21 cellular contexts compared by ENCODE assay signal in genomic region chr1:80202118-80202517, GRCh38.
"Had no signal": no experiment of that assay in that cellular context is flagged by ENCODE, and none has a peak within 500 bp of the region (broad histone marks: within the 10 kb centered on the region; RNA-seq: fewer than 3 reads in every experiment).

No MANE protein-coding gene starts in this region.

- H3K4me2 ChIP-seq: KMS-11 had no signal

- H3K9ac ChIP-seq: KMS-11 had no signal

- ATAC-seq: K562, Panc1, PC-3 had no signal

- DNase-seq: Kasumi-1; MV-4-11; NCI-H1048; NCI-H1436 treated with DMSO at 0.1 percent for 48 hours; NCI-H1694; NCI-H187 treated with DMSO at 0.1 percent for 48 hours; NCI-H2029 treated with DMSO at 0.1 percent for 48 hours; NCI-H2171 treated with DMSO at 0.1 percent for 48 hours; NCI-H345; NCI-H446 treated with DMSO at 0.1 percent for 48 hours; NCI-H526; NCI-H82; NK-92 treated with Interleukin-12 subunit alpha and Interleukin-12 subunit beta, amount 100 ng/mL, for 24 hours; PC-3; SW 1271 had no signal

- FAIRE-seq: HTR-8/SVneo, K562 had no signal

- H3K27ac ChIP-seq: HL-60, KMS-11, RWPE1 had no signal

- H3K4me3 ChIP-seq: K562 had no signal
